1 cellular context compared by ENCODE assay signal in genomic region chr17:82228842-82229685, GRCh38.
TF ChIP-seq lines count a peak whose summit lies in the region.

TSS of gene SLC16A3 (plus strand) at chr17:82229042. CDS start at chr17:82236009, 6,967 bp downstream.

TF ChIP-seq in HepG2, 621 proteins besides CTCF, POLR2A, EP300 and RAD21 (continued from another document and continues in another):
- TF ChIP-seq PAXIP1 (CRISPR knock-in tag; conservative IDR thresholded peaks at IDR 0.05) (no peak; the same call in 1 of the 2 replicates), BORCS8-MEF2B (CRISPR knock-in tag; IDR thresholded peaks at IDR 0.05) (no peak; the same call in 1 of the 2 replicates), HES4 (CRISPR knock-in tag; IDR thresholded peaks at IDR 0.05; ENCODE audit: borderline replicate concordance) (no peak), NR2F6 (IDR thresholded peaks at IDR 0.05) (no peak), NR2F6 (CRISPR knock-in tag; IDR thresholded peaks at IDR 0.05) (no peak), ZNF547 (CRISPR knock-in tag; IDR thresholded peaks at IDR 0.05) (no peak), HMGXB4 (CRISPR knock-in tag; IDR thresholded peaks at IDR 0.05; ENCODE audit: borderline replicate concordance in 1 of 2, low read depth in 1 of 2) (peak in 1 of 2 experiments; percentile 17; a peak in 1 of 4 replicates), ZNF556 (CRISPR knock-in tag; IDR thresholded peaks at IDR 0.05; ENCODE audit: borderline replicate concordance) (no peak), HOMEZ (CRISPR knock-in tag; IDR thresholded peaks at IDR 0.05; ENCODE audit: low read depth) (no peak), HNRNPK (IDR thresholded peaks at IDR 0.05; ENCODE audit: low read depth, low read length, poor library complexity, severe bottlenecking) (peak; percentile 68), THRA (CRISPR knock-in tag; IDR thresholded peaks at IDR 0.05; ENCODE audit: borderline replicate concordance) (0 out of 2 replicates have a peak, but pooled peaks have one; percentile 2), CC2D1A (CRISPR knock-in tag; IDR thresholded peaks at IDR 0.05) (no peak), RXRA (CRISPR knock-in tag; IDR thresholded peaks at IDR 0.05) (no peak), ZNF75D (CRISPR knock-in tag; IDR thresholded peaks at IDR 0.05; ENCODE audit: borderline replicate concordance) (no peak), SRSF1 (optimal IDR thresholded peaks at IDR 0.05; ENCODE audit: low read depth, low read length) (no peak), ZNF331 (CRISPR knock-in tag; IDR thresholded peaks at IDR 0.05) (0 out of 2 replicates have a peak, but pooled peaks have one; percentile 58), PHF5A (CRISPR knock-in tag; IDR thresholded peaks at IDR 0.05; ENCODE audit: low read depth, unreplicated experiment) (no peak), ZNF670 (CRISPR knock-in tag; IDR thresholded peaks at IDR 0.05; ENCODE audit: borderline replicate concordance) (peak; percentile 87), PAF1 (CRISPR knock-in tag; IDR thresholded peaks at IDR 0.05) (no peak; the same call in 1 of the 2 replicates), TAF1 (CRISPR knock-in tag; IDR thresholded peaks at IDR 0.05) (peak; percentile 61), KDM2A (CRISPR knock-in tag; IDR thresholded peaks at IDR 0.05; ENCODE audit: borderline replicate concordance, low read depth) (peak; percentile 40; the same call in 1 of the 2 replicates), HOXA7 (CRISPR knock-in tag; IDR thresholded peaks at IDR 0.05) (no peak), BCL6 (CRISPR knock-in tag; IDR thresholded peaks at IDR 0.05) (no peak), RNF2 (conservative IDR thresholded peaks at IDR 0.05; ENCODE audit: low read depth) (0 out of 2 replicates have a peak, but pooled peaks have one; percentile 53), ZNF317 (CRISPR knock-in tag; IDR thresholded peaks at IDR 0.05) (no peak), TOE1 (CRISPR knock-in tag; IDR thresholded peaks at IDR 0.05) (0 out of 2 replicates have a peak, but pooled peaks have one; percentile 13), ZNF18 (CRISPR knock-in tag; IDR thresholded peaks at IDR 0.05; ENCODE audit: insufficient replicate concordance) (no peak), PCBP2 (optimal IDR thresholded peaks at IDR 0.05; ENCODE audit: low read depth, low read length, poor library complexity, severe bottlenecking) (no peak), ZNF543 (CRISPR knock-in tag; IDR thresholded peaks at IDR 0.05) (no peak), BRCA1 (CRISPR knock-in tag; IDR thresholded peaks at IDR 0.05) (no peak), SRF (IDR thresholded peaks at IDR 0.05; ENCODE audit: low read depth, low read length) (peak; percentile 16; the same call in 1 of the 2 replicates), ZNF558 (CRISPR knock-in tag; IDR thresholded peaks at IDR 0.05; ENCODE audit: borderline replicate concordance) (no peak), KDM1A (CRISPR knock-in tag; IDR thresholded peaks at IDR 0.05) (no peak), CCDC6 (CRISPR knock-in tag; IDR thresholded peaks at IDR 0.05) (0 out of 2 replicates have a peak, but pooled peaks have one; percentile 74), TSC22D2 (CRISPR knock-in tag; IDR thresholded peaks at IDR 0.05; ENCODE audit: borderline replicate concordance) (peak; percentile 61; the same call in 1 of the 2 replicates), SIN3B (IDR thresholded peaks at IDR 0.05; ENCODE audit: low read length) (peak; percentile 50; the same call in 1 of the 2 replicates), ZNF678 (CRISPR knock-in tag; IDR thresholded peaks at IDR 0.05) (peak; percentile 89), ZNF850 (CRISPR knock-in tag; conservative IDR thresholded peaks at IDR 0.05) (peak; percentile 86; the same call in 1 of the 2 replicates), DMTF1 (CRISPR knock-in tag; IDR thresholded peaks at IDR 0.05) (no peak), ZNF616 (CRISPR knock-in tag; IDR thresholded peaks at IDR 0.05; ENCODE audit: low read depth) (no peak), DPF2 (CRISPR knock-in tag; IDR thresholded peaks at IDR 0.05; ENCODE audit: borderline replicate concordance, low read depth) (no peak)
